In the genomic region with DNA sequence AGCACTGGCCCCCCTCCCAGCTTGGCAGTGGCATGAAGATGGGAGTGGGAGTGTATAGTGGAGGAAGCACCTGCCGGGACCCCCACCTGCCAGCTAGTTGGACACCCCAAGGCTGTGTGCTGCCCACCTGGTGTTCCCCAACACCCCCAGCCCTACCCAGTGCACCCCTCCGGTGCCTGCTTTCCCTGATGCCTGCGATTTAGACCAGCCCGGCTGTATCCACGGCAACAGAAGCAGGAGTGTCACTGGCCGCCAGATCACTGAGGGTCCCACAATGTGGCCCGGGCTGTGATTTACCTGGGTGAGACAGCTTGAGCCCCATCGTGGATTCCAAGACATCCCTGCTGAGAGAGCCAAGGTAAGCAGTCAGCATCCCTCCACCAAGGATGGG, we compare ENCODE assay signal across 8 cellular contexts. TPM values are rescaled to one million over a fixed set of nuclear protein-coding genes. Genes with fewer than 3 reads are reported as not detected.
DNase-seq lines count a peak whose midpoint lies in the region; ATAC-seq and TF ChIP-seq lines count a peak whose summit lies in the region.

No MANE protein-coding gene starts in this region.

- dilution Hi-C loops in IMR-90 (cut with HindIII; ENCODE audit: low sequenced_read_pairs, unreplicated experiment): no loop called here

- POLR2A ChIA-PET in AG04449 (lab: Yijun Ruan, JAX) (no interaction called here), IMR-90 (lab: Charles Lee; ENCODE audit: unreplicated experiment) (no interaction called here)

- H3K9ac ChIP-seq in IMR-90 (ENCODE audit: low read depth, low read length) (peak overlapping the region; percentile 78), neuronal stem cell (ENCODE audit: low read depth, low read length, poor library complexity) (peak overlapping the region; percentile 77)

- H3K27ac ChIP-seq in IMR-90 (ENCODE audit: insufficient read depth, low read length) (peak overlapping the region; percentile 49; the same call in 1 of the 2 replicates), esophagus muscularis mucosa (replicated peaks in 1 of 4) (peak overlapping the region in 2 of 4 donors; percentile 31 to 52), neuronal stem cell (replicated peaks; ENCODE audit: low read length) (no peak overlapping the region)

- DNase-seq in AG04449 (ENCODE audit: low read depth, low spot score): no peak
- no peak for DNase-seq in IMR-90
- no peak for DNase-seq in esophagus muscularis mucosa (ENCODE audit: extremely low spot score)
- DNase-seq in neuronal stem cell (ENCODE audit: low spot score): no peak
- DNase-seq in COLO668 (lab: John Stamatoyannopoulos, UW; ENCODE audit: unreplicated experiment): no peak
- DNase-seq in cerebellum (ENCODE audit: low spot score): no peak
- no peak for DNase-seq in UCSD-AML1 (lab: John Stamatoyannopoulos, UW; ENCODE audit: unreplicated experiment)
- no peak for DNase-seq in stimulated activated CD4-positive, alpha-beta T cell treated with anti-CD3 and anti-CD28 coated beads, Interleukin-15, amount 100 ng/mL, for 24 hours

- H3K27me3 ChIP-seq in IMR-90 (ENCODE audit: control insufficient read depth, insufficient read depth, low read length) (peaks cover 10% of the 10 kb centered on the region), esophagus muscularis mucosa (no peaks in the 10 kb centered on the region), neuronal stem cell (ENCODE audit: control insufficient read depth in 3 of 3, insufficient read depth in 3 of 3, low read depth in 1 of 3, low read length in 3 of 3) (peaks cover 0 to 5% (median 0%) of the 10 kb centered on the region in 3 experiments)

- no peak for ATAC-seq in IMR-90 (ENCODE audit: low read depth)

- H3K4me1 ChIP-seq in IMR-90 (ENCODE audit: control insufficient read depth, insufficient read depth, low read length) (peaks cover 11% of the 10 kb centered on the region; the same call in 1 of the 2 replicates), esophagus muscularis mucosa (peaks cover 0 to 26% (median 16%) of the 10 kb centered on the region in 4 donors), neuronal stem cell (ENCODE audit: control insufficient read depth in 2 of 2, insufficient read depth in 1 of 2, low read depth in 1 of 2, low read length in 2 of 2) (peaks cover 6 to 8% of the 10 kb centered on the region in 2 donors)

- no peak overlapping the region for H2BK20ac ChIP-seq in IMR-90 (ENCODE audit: low read depth, low read length)

- H2BK15ac ChIP-seq in IMR-90 (ENCODE audit: low read depth, low read length): no peak overlapping the region
- H2BK15ac ChIP-seq in neuronal stem cell (ENCODE audit: low read length): no peak overlapping the region

- H3K4me2 ChIP-seq in IMR-90 (ENCODE audit: low read depth, low read length) (peak overlapping the region; percentile 97), neuronal stem cell (ENCODE audit: insufficient read depth, low read length, poor library complexity, severe bottlenecking) (peak overlapping the region; percentile 60)

- no peak for TF ChIP-seq EP300 in esophagus muscularis mucosa (IDR thresholded peaks at IDR 0.05)

- H3K14ac ChIP-seq in IMR-90 (replicated peaks; ENCODE audit: low read depth, low read length) (no peak overlapping the region), neuronal stem cell (ENCODE audit: low read length) (no peak overlapping the region)

- H2AK5ac ChIP-seq in IMR-90 (ENCODE audit: low read depth, low read length) (no peak overlapping the region), neuronal stem cell (ENCODE audit: low read depth, low read length) (no peak overlapping the region)

- no peak overlapping the region for H3K23ac ChIP-seq in IMR-90 (ENCODE audit: low read depth, low read length)
- H3K23ac ChIP-seq in neuronal stem cell (ENCODE audit: low read depth, low read length, poor library complexity): no peak overlapping the region

- H3K9me3 ChIP-seq in IMR-90 (ENCODE audit: control insufficient read depth, insufficient read depth, low read length): no peaks in the 10 kb centered on the region
- H3K9me3 ChIP-seq in esophagus muscularis mucosa: no peaks in the 10 kb centered on the region
- no peaks in the 10 kb centered on the region for H3K9me3 ChIP-seq in neuronal stem cell (replicated peaks in 1 of 2; ENCODE audit: control insufficient read depth in 2 of 2, insufficient read depth in 1 of 2, low read depth in 1 of 2, low read length in 2 of 2)

- peak overlapping the region; percentile 67 for H2AK9ac ChIP-seq in IMR-90 (replicated peaks; ENCODE audit: low read depth, low read length, poor library complexity)

- no peak overlapping the region for H3K56ac ChIP-seq in IMR-90 (ENCODE audit: extremely low read depth, insufficient read depth, low read length)

- 26% methylated on average over 3 of the region's 8 CpGs; no CpG with 5 or more reads in 1 of the 2 experiments for WGBS in IMR-90 (ENCODE audit: extremely low coverage in 2 of 2, insufficient read length in 1 of 2), 2 experiments
- no CpG with 5 or more reads among the region's 8 CpGs for WGBS in esophagus muscularis mucosa
- no CpG with 5 or more reads among the region's 8 CpGs for WGBS in neuronal stem cell (ENCODE audit: extremely low coverage in 2 of 2, insufficient read length in 2 of 2, insufficient replicate concordance in 1 of 2), 2 donors

- H4K8ac ChIP-seq in IMR-90 (ENCODE audit: low read depth in 2 of 2, low read length in 2 of 2): peak overlapping the region in 1 of 2 experiments; percentile 95; a peak in 1 of 4 replicates
- H4K8ac ChIP-seq in neuronal stem cell (ENCODE audit: low read depth, low read length): no peak overlapping the region

- H3K9me1 ChIP-seq in IMR-90 (ENCODE audit: insufficient read depth, low read length): peaks cover 21% of the 10 kb centered on the region

- H3K4ac ChIP-seq in IMR-90 (ENCODE audit: low read depth, low read length) (peak overlapping the region; percentile 10; the same call in 1 of the 2 replicates), neuronal stem cell (ENCODE audit: low read length) (no peak overlapping the region)

- BruUV-seq in IMR-90 (replicated peaks; lab: Mats Ljungman, UMichigan): no TSS peak

- H4K20me1 ChIP-seq in IMR-90 (ENCODE audit: insufficient read depth, low read length): peaks cover 36% of the 10 kb centered on the region

- in situ Hi-C loops in IMR-90 (cut with MboI; ENCODE audit: low sequenced_read_pairs): no loop called here

- intact Hi-C loops in IMR-90 (cut with micrococcal nuclease): no loop called here
- intact Hi-C loops in esophagus muscularis mucosa (cut with DNase I): no loop called here

- TF ChIP-seq POLR2A in IMR-90 (IDR thresholded peaks at IDR 0.05; ENCODE audit: low read depth, low read length): no peak
- no peak for TF ChIP-seq POLR2A in esophagus muscularis mucosa (IDR thresholded peaks at IDR 0.05; ENCODE audit: low read depth)

- TF ChIP-seq RAD21 in IMR-90 (IDR thresholded peaks at IDR 0.05; ENCODE audit: low read length): no peak

- H2BK120ac ChIP-seq in IMR-90 (ENCODE audit: low read depth, low read length) (no peak overlapping the region), neuronal stem cell (ENCODE audit: low read depth, low read length) (no peak overlapping the region)

- no peak overlapping the region for H2BK12ac ChIP-seq in neuronal stem cell (ENCODE audit: low read length)

- CTCF ChIA-PET in AG04449 (lab: Yijun Ruan, JAX) (no interaction called here), IMR-90 (lab: Yijun Ruan, JAX) (no interaction called here)

- no peaks in the 10 kb centered on the region for H3K36me3 ChIP-seq in IMR-90 (ENCODE audit: control insufficient read depth, insufficient read depth, low read length)
- no peaks in the 10 kb centered on the region for H3K36me3 ChIP-seq in esophagus muscularis mucosa
- no peaks in the 10 kb centered on the region for H3K36me3 ChIP-seq in neuronal stem cell (replicated peaks in 1 of 2; ENCODE audit: control insufficient read depth in 2 of 2, insufficient read depth in 2 of 2, low read length in 2 of 2)

- H2AFZ ChIP-seq in IMR-90 (replicated peaks; ENCODE audit: low read length, poor library complexity): no peak overlapping the region
- no peak overlapping the region for H2AFZ ChIP-seq in neuronal stem cell (ENCODE audit: low read length)

- peak overlapping the region; percentile 17; the same call in 1 of the 2 replicates for H4K5ac ChIP-seq in IMR-90 (ENCODE audit: low read depth, low read length)

- H3K4me3 ChIP-seq in AG04449 (ENCODE audit: low read depth, low read length) (peak overlapping the region; percentile 67), IMR-90 (ENCODE audit: insufficient read depth, low read depth, low read length) (peak overlapping the region; percentile 100), esophagus muscularis mucosa (peak overlapping the region; percentile 51 to 62 (median 55)), neuronal stem cell (ENCODE audit: low read length in 2 of 2) (peak overlapping the region; percentile 64 to 95)

- H3K18ac ChIP-seq in IMR-90 (ENCODE audit: low read depth, low read length): no peak overlapping the region
- peak overlapping the region; percentile 48 for H3K18ac ChIP-seq in neuronal stem cell (ENCODE audit: low read length)

- no peak overlapping the region for H2BK5ac ChIP-seq in IMR-90 (ENCODE audit: low read depth, low read length, poor library complexity, severe bottlenecking)
- peak overlapping the region; percentile 66 for H2BK5ac ChIP-seq in neuronal stem cell (ENCODE audit: low read length)

- peaks cover 0 to 42% of the 10 kb centered on the region in 2 experiments for H3K79me1 ChIP-seq in IMR-90 (ENCODE audit: low read depth in 1 of 2, low read length in 2 of 2)
- H3K79me1 ChIP-seq in neuronal stem cell (ENCODE audit: low read depth, low read length): no peaks in the 10 kb centered on the region

- no peak for TF ChIP-seq CTCF in AG04449 (IDR thresholded peaks at IDR 0.05; ENCODE audit: insufficient read depth, low read length, missing control alignments)
- TF ChIP-seq CTCF in IMR-90 (conservative IDR thresholded peaks at IDR 0.05; ENCODE audit: low read depth, low read length): no peak
- no peak for TF ChIP-seq CTCF in esophagus muscularis mucosa (IDR thresholded peaks at IDR 0.05)

- H4K91ac ChIP-seq in IMR-90 (ENCODE audit: insufficient read depth, low read depth, low read length) (no peak overlapping the region; the same call in 1 of the 2 replicates), neuronal stem cell (ENCODE audit: low read depth, low read length, poor library complexity) (no peak overlapping the region)

RNA-seq across cellular contexts. Expression of a gene that starts 0.5 kb away (rescaled TPM):
- total RNA-seq in IMR-90 (2012; rRNA removed): 0.90 and 1.1 TPM in 2 replicates
- polyA plus RNA-seq in IMR-90 (2012; rRNA removed): 5.2 and 6.1 TPM in 2 replicates
- 1.8 and 2.6 TPM in 2 replicates for polyA plus RNA-seq in IMR-90 (2012; cell fraction: cytosol; rRNA removed)
- polyA plus RNA-seq in IMR-90 (2012; cell fraction: nucleus; rRNA removed; ENCODE audit: low replicate concordance): 46.8 and 69.5 TPM in 2 replicates
- 1 to 10 TPM in 1 of 4 donors, under 1 TPM in 3; 0.83 to 2.8 (median 0.90) TPM for total RNA-seq in esophagus muscularis mucosa
- polyA plus RNA-seq in neuronal stem cell (2013, experiment 1 of 2): 14.0 TPM
- 14.6 TPM for polyA plus RNA-seq in neuronal stem cell (2013, experiment 2 of 2)
- total RNA-seq in cerebellum: 21.7 TPM

RNA-seq across cellular contexts. Expression of a gene that starts 33.0 kb away (rescaled TPM):
- total RNA-seq in IMR-90 (2012; rRNA removed) (19.2 and 20.6 TPM in 2 replicates), esophagus muscularis mucosa (10 to 100 TPM; 65.9 to 98.8 (median 92.2) TPM), cerebellum (11.7 TPM)
- 42.6 and 49.7 TPM in 2 replicates for polyA plus RNA-seq in IMR-90 (2012; rRNA removed)
- 9.7 and 11.3 TPM in 2 replicates for polyA plus RNA-seq in IMR-90 (2012; cell fraction: cytosol; rRNA removed)
- 201 and 584 TPM in 2 replicates for polyA plus RNA-seq in IMR-90 (2012; cell fraction: nucleus; rRNA removed; ENCODE audit: low replicate concordance)
- polyA plus RNA-seq in neuronal stem cell (2013, experiment 1 of 2): 22.9 TPM
- 22.2 TPM for polyA plus RNA-seq in neuronal stem cell (2013, experiment 2 of 2)

RNA-seq across cellular contexts. Expression of a gene that starts 44.8 kb away (rescaled TPM):
- total RNA-seq in IMR-90 (2012; rRNA removed) (3.6 and 6.3 TPM in 2 replicates), esophagus muscularis mucosa (10 to 100 TPM in 3 of 4 donors, 1 to 10 TPM in 1; 8.3 to 17.4 (median 14.2) TPM), cerebellum (53.1 TPM)
- polyA plus RNA-seq in IMR-90 (2012; rRNA removed): 1.3 and 1.6 TPM in 2 replicates
- 0.19 and 0.51 TPM in 2 replicates for polyA plus RNA-seq in IMR-90 (2012; cell fraction: cytosol; rRNA removed)
- polyA plus RNA-seq in IMR-90 (2012; cell fraction: nucleus; rRNA removed; ENCODE audit: low replicate concordance): 2.3 and 8.6 TPM in 2 replicates
- 6.1 TPM for polyA plus RNA-seq in neuronal stem cell (2013, experiment 1 of 2)
- 6.7 TPM for polyA plus RNA-seq in neuronal stem cell (2013, experiment 2 of 2)
